Comparison of ENCODE assay signal across 8 cellular contexts in genomic region chr5:72817639-72818266, GRCh38. TPM values are rescaled to one million over a fixed set of nuclear protein-coding genes. Genes with fewer than 3 reads are reported as not detected.
DNase-seq lines count a peak whose midpoint lies in the region; ATAC-seq lines count a peak whose summit lies in the region.

No MANE protein-coding gene starts in this region.

- no peaks in the 10 kb centered on the region for H3K9me3 Mint-ChIP-seq in activated naive CD4-positive, alpha-beta T cell treated with anti-CD3 and anti-CD28 coated beads, Interleukin-2, amount 10 ng/mL, durations not matched to agents 7 days and 5 days
- no peaks in the 10 kb centered on the region for H3K9me3 Mint-ChIP-seq in activated naive CD8-positive, alpha-beta T cell treated with anti-CD3 and anti-CD28 coated beads, Interleukin-2, amount 50 U/mL, for 24 hours

- H3K27ac ChIP-seq in layer of hippocampus (ENCODE audit: low read depth, low read length) (peak overlapping the region; percentile 96), thymus (ENCODE audit: low read depth) (no peak overlapping the region)

- ATAC-seq in activated naive CD8-positive, alpha-beta T cell treated with anti-CD3 and anti-CD28 coated beads, Interleukin-2, amount 50 U/mL, for 24 hours, result no peak
- ATAC-seq in GM21447 (IDR thresholded peaks at IDR 0.05; ENCODE audit: unreplicated experiment), result no peak

- no peaks in the 10 kb centered on the region for H3K36me3 ChIP-seq in thymus (ENCODE audit: control insufficient read depth, insufficient read depth)

- no peak for DNase-seq in activated naive CD4-positive, alpha-beta T cell treated with anti-CD3 and anti-CD28 coated beads, Interleukin-2, amount 10 ng/mL, durations not matched to agents 7 days and 5 days
- DNase-seq in activated naive CD4-positive, alpha-beta T cell (lab: John Stamatoyannopoulos, UW), result no peak
- DNase-seq in activated naive CD8-positive, alpha-beta T cell treated with anti-CD3 and anti-CD28 coated beads, Interleukin-2, amount 50 U/mL, for 24 hours, result no peak
- no peak for DNase-seq in posterior cingulate gyrus
- DNase-seq in stimulated activated CD4-positive, alpha-beta T cell treated with anti-CD3 and anti-CD28 coated beads, Interleukin-4, amount 100 ng/mL, for 4 hours, result no peak

- no peaks in the 10 kb centered on the region for H3K9me3 ChIP-seq in thymus (ENCODE audit: control insufficient read depth)

- H3K4me1 Mint-ChIP-seq in activated naive CD4-positive, alpha-beta T cell treated with anti-CD3 and anti-CD28 coated beads, Interleukin-2, amount 10 ng/mL, durations not matched to agents 7 days and 5 days, result peaks cover 30% of the 10 kb centered on the region
- H3K4me1 Mint-ChIP-seq in activated naive CD8-positive, alpha-beta T cell treated with anti-CD3 and anti-CD28 coated beads, Interleukin-2, amount 50 U/mL, for 24 hours, result peaks cover 31% of the 10 kb centered on the region

- H3K36me3 Mint-ChIP-seq in activated naive CD4-positive, alpha-beta T cell treated with anti-CD3 and anti-CD28 coated beads, Interleukin-2, amount 10 ng/mL, durations not matched to agents 7 days and 5 days, result no peaks in the 10 kb centered on the region
- H3K36me3 Mint-ChIP-seq in activated naive CD8-positive, alpha-beta T cell treated with anti-CD3 and anti-CD28 coated beads, Interleukin-2, amount 50 U/mL, for 24 hours (ENCODE audit: low read depth), result no peaks in the 10 kb centered on the region

- WGBS in thymus, result 25% methylated on average over 6 of the region's 6 CpGs

- H3K27ac Mint-ChIP-seq in activated naive CD4-positive, alpha-beta T cell treated with anti-CD3 and anti-CD28 coated beads, Interleukin-2, amount 10 ng/mL, durations not matched to agents 7 days and 5 days, result peak overlapping the region; percentile 86
- peak overlapping the region; percentile 88 for H3K27ac Mint-ChIP-seq in activated naive CD8-positive, alpha-beta T cell treated with anti-CD3 and anti-CD28 coated beads, Interleukin-2, amount 50 U/mL, for 24 hours

- H3K4me1 ChIP-seq in thymus (ENCODE audit: control insufficient read depth, insufficient read depth, low read length), result no peaks in the 10 kb centered on the region

- H3K27me3 ChIP-seq in layer of hippocampus (ENCODE audit: control insufficient read depth, insufficient read depth, low read length), result no peaks in the 10 kb centered on the region
- H3K27me3 ChIP-seq in thymus (ENCODE audit: control insufficient read depth, insufficient read depth), result no peaks in the 10 kb centered on the region

- H3K4me3 ChIP-seq in thymus (ENCODE audit: low read length), result peak overlapping the region; percentile 96

- intact Hi-C loops in posterior cingulate gyrus (cut with DNase I), result loop anchor here (2.0 to 5.0 kb wide), 3 partner anchors 137 to 450 kb away; no protein-coding TSS in a partner anchor

- peaks cover 11% of the 10 kb centered on the region for H3K27me3 Mint-ChIP-seq in activated naive CD4-positive, alpha-beta T cell treated with anti-CD3 and anti-CD28 coated beads, Interleukin-2, amount 10 ng/mL, durations not matched to agents 7 days and 5 days
- peaks cover 7% of the 10 kb centered on the region for H3K27me3 Mint-ChIP-seq in activated naive CD8-positive, alpha-beta T cell treated with anti-CD3 and anti-CD28 coated beads, Interleukin-2, amount 50 U/mL, for 24 hours

- CTCF ChIA-PET in activated naive CD4-positive, alpha-beta T cell treated with anti-CD3 and anti-CD28 coated beads, Interleukin-2, amount 10 ng/mL, durations not matched to agents 7 days and 5 days (lab: Charles Lee), result interaction anchor here (1.0 to 4.1 kb wide), 11 partner anchors 12 to 452 kb away, joined by 3 to 38 read pairs (median 4); no protein-coding TSS in a partner anchor

- peak overlapping the region; percentile 86 for H3K4me3 Mint-ChIP-seq in activated naive CD4-positive, alpha-beta T cell treated with anti-CD3 and anti-CD28 coated beads, Interleukin-2, amount 10 ng/mL, durations not matched to agents 7 days and 5 days
- H3K4me3 Mint-ChIP-seq in activated naive CD8-positive, alpha-beta T cell treated with anti-CD3 and anti-CD28 coated beads, Interleukin-2, amount 50 U/mL, for 24 hours, result peak overlapping the region; percentile 93

RNA-seq across cellular contexts. Expression of gene TNPO1, which starts 1.3 kb away (rescaled TPM):
- 14.6 TPM for polyA plus RNA-seq in thymus
